Comparison of ENCODE assay signal across 8 cellular contexts in the genomic region with DNA sequence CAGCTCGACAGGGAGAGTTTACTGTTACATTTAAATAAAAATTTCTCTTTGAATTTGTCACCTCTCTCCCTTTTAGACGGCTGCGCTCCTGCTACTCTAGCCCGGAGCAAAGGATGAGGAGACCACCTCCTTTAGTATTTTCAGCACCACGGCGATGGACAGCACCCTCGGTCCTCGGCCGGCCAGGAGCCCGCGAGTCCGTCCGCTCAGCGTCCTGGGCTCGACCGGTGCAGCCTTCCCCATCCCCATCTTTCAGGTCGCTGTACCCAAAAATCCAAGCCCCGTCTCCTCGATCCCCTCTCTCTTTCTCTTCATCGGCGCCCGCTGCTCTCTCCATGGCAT. TPM values are rescaled to one million over a fixed set of nuclear protein-coding genes. Genes with fewer than 3 reads are reported as not detected.
A peak's percentile ranks its signal among the peaks of the same experiment; 100 is the strongest.
DNase-seq lines count a peak whose midpoint lies in the region; ATAC-seq and TF ChIP-seq lines count a peak whose summit lies in the region.

No MANE protein-coding gene starts in this region.

- H3K9me3 ChIP-seq in ectodermal cell (ENCODE audit: control insufficient read depth, low read length) (no peaks in the 10 kb centered on the region), uterus (no peaks in the 10 kb centered on the region)

- peaks cover 57% of the 10 kb centered on the region for H3K27me3 Mint-ChIP-seq in activated CD8-positive, alpha-beta memory T cell treated with anti-CD3 and anti-CD28 coated beads, Interleukin-2, amount 10 ng/mL, durations not matched to agents 7 days and 5 days

- H3K4me3 Mint-ChIP-seq in activated CD8-positive, alpha-beta memory T cell treated with anti-CD3 and anti-CD28 coated beads, Interleukin-2, amount 10 ng/mL, durations not matched to agents 7 days and 5 days, result no peak overlapping the region

- ATAC-seq in activated CD8-positive, alpha-beta memory T cell treated with anti-CD3 and anti-CD28 coated beads, Interleukin-2, amount 10 ng/mL, durations not matched to agents 7 days and 5 days, result no peak
- no peak for ATAC-seq in GM21390 (IDR thresholded peaks at IDR 0.05; ENCODE audit: unreplicated experiment)

- H3K27ac ChIP-seq in ectodermal cell (ENCODE audit: insufficient read depth, low read depth, low read length, poor library complexity, severe bottlenecking) (no peak overlapping the region), uterus (no peak overlapping the region)

- no peak for TF ChIP-seq POLR2A in uterus (IDR thresholded peaks at IDR 0.05)

- peaks cover 12% of the 10 kb centered on the region for H3K4me1 ChIP-seq in ectodermal cell (ENCODE audit: control insufficient read depth, insufficient read depth, low read length)
- H3K4me1 ChIP-seq in uterus, result peaks cover 0 to 17% of the 10 kb centered on the region in 2 donors

- TF ChIP-seq CTCF in uterus (IDR thresholded peaks at IDR 0.05), result no peak

- peak; percentile 42 for DNase-seq in activated CD8-positive, alpha-beta memory T cell treated with anti-CD3 and anti-CD28 coated beads, Interleukin-2, amount 10 ng/mL, durations not matched to agents 7 days and 5 days
- no peak for DNase-seq in activated CD8-positive, alpha-beta memory T cell treated with anti-CD3 and anti-CD28 coated beads for 24 hours
- peak; percentile 34 to 70 for DNase-seq in lung microvascular endothelial cell (ENCODE audit: low read depth in 2 of 2)
- DNase-seq in uterus, result peak; percentile 18 to 37
- no peak for DNase-seq in germinal center (ENCODE audit: low spot score)
- no peak for DNase-seq in CD1c-positive myeloid dendritic cell (ENCODE audit: extremely low spot score)

- no peaks in the 10 kb centered on the region for H3K36me3 ChIP-seq in ectodermal cell (ENCODE audit: control insufficient read depth, insufficient read depth, low read length)
- no peaks in the 10 kb centered on the region for H3K36me3 ChIP-seq in uterus

- CTCF ChIA-PET in activated CD8-positive, alpha-beta memory T cell treated with anti-CD3 and anti-CD28 coated beads, Interleukin-2, amount 10 ng/mL, durations not matched to agents 7 days and 5 days (lab: Charles Lee), result no interaction called here

- peaks cover 2% of the 10 kb centered on the region for H3K36me3 Mint-ChIP-seq in activated CD8-positive, alpha-beta memory T cell treated with anti-CD3 and anti-CD28 coated beads, Interleukin-2, amount 10 ng/mL, durations not matched to agents 7 days and 5 days

- WGBS in ectodermal cell, 2 experiments, result 2% methylated on average over 22 of the region's 22 CpGs

- H3K4me3 ChIP-seq in ectodermal cell (ENCODE audit: insufficient read depth, low read depth, low read length) (peak overlapping the region; percentile 49), uterus (no peak overlapping the region)

- H3K27ac Mint-ChIP-seq in activated CD8-positive, alpha-beta memory T cell treated with anti-CD3 and anti-CD28 coated beads, Interleukin-2, amount 10 ng/mL, durations not matched to agents 7 days and 5 days, result no peak overlapping the region

- intact Hi-C loops in uterus (cut with DNase I; ENCODE audit: low total_unique reads), result no loop called here

- peaks cover 89% of the 10 kb centered on the region for H3K27me3 ChIP-seq in ectodermal cell (ENCODE audit: control insufficient read depth, insufficient read depth, low read length, poor library complexity, severe bottlenecking)
- peaks cover 9 to 20% of the 10 kb centered on the region in 2 donors for H3K27me3 ChIP-seq in uterus

- no peaks in the 10 kb centered on the region for H3K9me3 Mint-ChIP-seq in activated CD8-positive, alpha-beta memory T cell treated with anti-CD3 and anti-CD28 coated beads, Interleukin-2, amount 10 ng/mL, durations not matched to agents 7 days and 5 days (ENCODE audit: low read depth)

- H3K4me1 Mint-ChIP-seq in activated CD8-positive, alpha-beta memory T cell treated with anti-CD3 and anti-CD28 coated beads, Interleukin-2, amount 10 ng/mL, durations not matched to agents 7 days and 5 days, result peaks cover 8% of the 10 kb centered on the region

RNA-seq across cellular contexts. Expression of gene CELF4, which starts 0.8 kb away (rescaled TPM):
- total RNA-seq in activated CD8-positive, alpha-beta memory T cell treated with anti-CD3 and anti-CD28 coated beads, Interleukin-2, amount 10 ng/mL, durations not matched to agents 7 days and 5 days, result not detected
- 1.2 TPM for polyA plus RNA-seq in ectodermal cell (2013, experiment 1 of 4)
- polyA plus RNA-seq in ectodermal cell (2013, experiment 2 of 4), result 0.85 TPM
- polyA plus RNA-seq in ectodermal cell (2013, experiment 3 of 4), result 1.1 TPM
- polyA plus RNA-seq in ectodermal cell (2013, experiment 4 of 4), result 1.0 TPM
- not detected in 2 replicates for total RNA-seq in lung microvascular endothelial cell
- total RNA-seq in uterus, result 1 to 10 TPM in 1 of 4 donors, under 1 TPM in 1, not detected in 2; 0.18 to 1.7 TPM

Comparison
In these comparisons a context has a peak if more than half of its experiments do, and no peak if none do; other contexts are left out.
1. DNase-seq: peak in activated CD8-positive, alpha-beta memory T cell treated with anti-CD3 and anti-CD28 coated beads, Interleukin-2, amount 10 ng/mL, durations not matched to agents 7 days and 5 days (single experiment), lung microvascular endothelial cell (2 of 2) and uterus (2 of 2); none in activated CD8-positive, alpha-beta memory T cell treated with anti-CD3 and anti-CD28 coated beads for 24 hours (single experiment), germinal center (single experiment) and CD1c-positive myeloid dendritic cell (single experiment).